In genomic region chr1:80656011-80656627, GRCh38 we compare ENCODE assay signal across 8 cellular contexts.
DNase-seq lines count a peak whose midpoint lies in the region; ATAC-seq, FAIRE-seq and TF ChIP-seq lines count a peak whose summit lies in the region.

No MANE protein-coding gene starts in this region.

- no peak overlapping the region for H3K27ac ChIP-seq in DOHH2 (ENCODE audit: low read depth, low read length)

- no peaks in the 10 kb centered on the region for H3K79me2 ChIP-seq in DOHH2 (ENCODE audit: control insufficient read depth, low read length)

- H3K4me1 ChIP-seq in DOHH2 (ENCODE audit: control insufficient read depth, low read length): no peaks in the 10 kb centered on the region
- peaks cover 24% of the 10 kb centered on the region for H3K4me1 ChIP-seq in endocrine pancreas (ENCODE audit: control insufficient read depth, insufficient read depth, low read length)

- peak; percentile 96 for ATAC-seq in GM21526 (IDR thresholded peaks at IDR 0.05; ENCODE audit: low FRiP score, unreplicated experiment)

- H3K27me3 ChIP-seq in DOHH2 (ENCODE audit: control insufficient read depth, low read length): no peaks in the 10 kb centered on the region
- no peaks in the 10 kb centered on the region for H3K27me3 ChIP-seq in endocrine pancreas (ENCODE audit: control insufficient read depth, insufficient read depth, low read length)

- H3K9me2 ChIP-seq in DOHH2 (replicated peaks; ENCODE audit: control insufficient read depth, low read length): no peaks in the 10 kb centered on the region

- H3K9ac ChIP-seq in endocrine pancreas (ENCODE audit: control insufficient read depth, insufficient read depth, low read length): no peak overlapping the region

- H3K4me2 ChIP-seq in DOHH2 (ENCODE audit: low read length): no peak overlapping the region

- no peak overlapping the region for H3K27ac Mint-ChIP-seq in activated CD4-positive, alpha-beta T cell treated with anti-CD3 and anti-CD28 coated beads, Interleukin-2, amount 10 ng/mL, durations not matched to agents 7 days and 5 days
- no peak overlapping the region for H3K27ac Mint-ChIP-seq in activated CD4-positive, alpha-beta memory T cell treated with anti-CD3 and anti-CD28 coated beads, Interleukin-2, amount 10 ng/mL, durations not matched to agents 7 days and 5 days

- H3F3A ChIP-seq in DOHH2 (ENCODE audit: control insufficient read depth, insufficient read depth): no peaks in the 10 kb centered on the region

- CTCF ChIA-PET in activated CD4-positive, alpha-beta T cell treated with anti-CD3 and anti-CD28 coated beads, Interleukin-2, amount 10 ng/mL, durations not matched to agents 7 days and 5 days (lab: Charles Lee): no interaction called here
- CTCF ChIA-PET in activated CD4-positive, alpha-beta memory T cell treated with anti-CD3 and anti-CD28 coated beads, Interleukin-2, amount 10 ng/mL, durations not matched to agents 7 days and 5 days (lab: Charles Lee): no interaction called here

- DNase-seq in HuH-7.5 (ENCODE audit: low spot score) (peak; percentile 68), urothelium cell line (ENCODE audit: low spot score) (peak; percentile 16), T-helper 2 cell (no peak)
- no peak for DNase-seq in activated CD4-positive, alpha-beta T cell treated with anti-CD3 and anti-CD28 coated beads, Interleukin-2, amount 10 ng/mL, durations not matched to agents 7 days and 5 days
- no peak for DNase-seq in activated CD4-positive, alpha-beta memory T cell treated with anti-CD3 and anti-CD28 coated beads, Interleukin-2, amount 10 ng/mL, durations not matched to agents 7 days and 5 days

- no peaks in the 10 kb centered on the region for H3K4me1 Mint-ChIP-seq in activated CD4-positive, alpha-beta T cell treated with anti-CD3 and anti-CD28 coated beads, Interleukin-2, amount 10 ng/mL, durations not matched to agents 7 days and 5 days
- H3K4me1 Mint-ChIP-seq in activated CD4-positive, alpha-beta memory T cell treated with anti-CD3 and anti-CD28 coated beads, Interleukin-2, amount 10 ng/mL, durations not matched to agents 7 days and 5 days: no peaks in the 10 kb centered on the region

- H3K9me3 ChIP-seq in DOHH2 (ENCODE audit: control insufficient read depth, insufficient read depth, low read length) (no peaks in the 10 kb centered on the region), endocrine pancreas (ENCODE audit: control insufficient read depth, low read length) (no peaks in the 10 kb centered on the region)

- H3K4me3 ChIP-seq in DOHH2 (ENCODE audit: low read length) (no peak overlapping the region), endocrine pancreas (ENCODE audit: control insufficient read depth, insufficient read depth, low read length) (peak overlapping the region; percentile 52)

- H3K36me3 ChIP-seq in DOHH2 (ENCODE audit: control insufficient read depth, low read length) (no peaks in the 10 kb centered on the region), endocrine pancreas (ENCODE audit: control insufficient read depth, insufficient read depth, low read length) (no peaks in the 10 kb centered on the region)

- H4K20me1 ChIP-seq in DOHH2 (ENCODE audit: control insufficient read depth, insufficient read depth, low read depth, low read length): no peaks in the 10 kb centered on the region

- peak; percentile 34 for TF ChIP-seq CTCF in DOHH2 (IDR thresholded peaks at IDR 0.05; ENCODE audit: low read depth, low read length, poor library complexity, severe bottlenecking)

- no peak overlapping the region for H3K4me3 Mint-ChIP-seq in activated CD4-positive, alpha-beta T cell treated with anti-CD3 and anti-CD28 coated beads, Interleukin-2, amount 10 ng/mL, durations not matched to agents 7 days and 5 days
- H3K4me3 Mint-ChIP-seq in activated CD4-positive, alpha-beta memory T cell treated with anti-CD3 and anti-CD28 coated beads, Interleukin-2, amount 10 ng/mL, durations not matched to agents 7 days and 5 days: no peak overlapping the region

- no peaks in the 10 kb centered on the region for H3K27me3 Mint-ChIP-seq in activated CD4-positive, alpha-beta T cell treated with anti-CD3 and anti-CD28 coated beads, Interleukin-2, amount 10 ng/mL, durations not matched to agents 7 days and 5 days
- H3K27me3 Mint-ChIP-seq in activated CD4-positive, alpha-beta memory T cell treated with anti-CD3 and anti-CD28 coated beads, Interleukin-2, amount 10 ng/mL, durations not matched to agents 7 days and 5 days: no peaks in the 10 kb centered on the region

- no peaks in the 10 kb centered on the region for H3K36me3 Mint-ChIP-seq in activated CD4-positive, alpha-beta T cell treated with anti-CD3 and anti-CD28 coated beads, Interleukin-2, amount 10 ng/mL, durations not matched to agents 7 days and 5 days (ENCODE audit: low read depth)
- no peaks in the 10 kb centered on the region for H3K36me3 Mint-ChIP-seq in activated CD4-positive, alpha-beta memory T cell treated with anti-CD3 and anti-CD28 coated beads, Interleukin-2, amount 10 ng/mL, durations not matched to agents 7 days and 5 days (ENCODE audit: low read depth)

- no peak for FAIRE-seq in urothelium cell line (lab: Jason Lieb, UNC)

- H3K9me3 Mint-ChIP-seq in activated CD4-positive, alpha-beta T cell treated with anti-CD3 and anti-CD28 coated beads, Interleukin-2, amount 10 ng/mL, durations not matched to agents 7 days and 5 days: peaks cover 3% of the 10 kb centered on the region
- peaks cover 2% of the 10 kb centered on the region for H3K9me3 Mint-ChIP-seq in activated CD4-positive, alpha-beta memory T cell treated with anti-CD3 and anti-CD28 coated beads, Interleukin-2, amount 10 ng/mL, durations not matched to agents 7 days and 5 days

- POLR2A ChIA-PET in activated CD4-positive, alpha-beta T cell treated with anti-CD3 and anti-CD28 coated beads, Interleukin-2, amount 10 ng/mL, durations not matched to agents 7 days and 5 days (lab: Charles Lee): no interaction called here
- POLR2A ChIA-PET in activated CD4-positive, alpha-beta memory T cell treated with anti-CD3 and anti-CD28 coated beads, Interleukin-2, amount 10 ng/mL, durations not matched to agents 7 days and 5 days (lab: Charles Lee): no interaction called here

Comparison
In these comparisons a context has a peak if more than half of its experiments do, and no peak if none do; other contexts are left out.
1. DNase-seq: peak in HuH-7.5 (single experiment) and urothelium cell line (single experiment); none in T-helper 2 cell (0 of 5), activated CD4-positive, alpha-beta T cell treated with anti-CD3 and anti-CD28 coated beads, Interleukin-2, amount 10 ng/mL, durations not matched to agents 7 days and 5 days (single experiment) and activated CD4-positive, alpha-beta memory T cell treated with anti-CD3 and anti-CD28 coated beads, Interleukin-2, amount 10 ng/mL, durations not matched to agents 7 days and 5 days (single experiment).